ENCODE assay signal across 13 cellular contexts in genomic region chr13:43041368-43041921, GRCh38. TPM values are rescaled to one million over a fixed set of nuclear protein-coding genes. Genes with fewer than 3 reads are reported as not detected.
DNase-seq lines count a peak whose midpoint lies in the region; ATAC-seq, FAIRE-seq and TF ChIP-seq lines count a peak whose summit lies in the region.
"Had no signal": no experiment of that assay in that cellular context is flagged by ENCODE, and none has a peak within 500 bp of the region (broad histone marks: within the 10 kb centered on the region; RNA-seq: fewer than 3 reads in every experiment).

No MANE protein-coding gene starts in this region.

- H3K27ac Mint-ChIP-seq in CD8-positive, alpha-beta memory T cell, result peak overlapping the region in 5 of 8 donors; percentile 15 to 70 (median 43)
- H3K27ac Mint-ChIP-seq: brain had no signal

- H3K27ac ChIP-seq in CD8-positive, alpha-beta memory T cell (ENCODE audit: low read depth, low read length), result no peak overlapping the region
- H3K27ac ChIP-seq in ascending aorta (no peak overlapping the region), PC-3 (ENCODE audit: low read length) (no peak overlapping the region)
- H3K27ac ChIP-seq: epithelial cell of prostate had no signal

- H3K4me1 ChIP-seq in CD8-positive, alpha-beta memory T cell (ENCODE audit: insufficient read depth, low read length), result peaks cover 25% of the 10 kb centered on the region
- H3K4me1 ChIP-seq in ascending aorta, result peaks cover 0 to 8% of the 10 kb centered on the region in 2 donors
- peaks cover 13% of the 10 kb centered on the region for H3K4me1 ChIP-seq in PC-3 (ENCODE audit: insufficient read depth, low read length)

- no peaks in the 10 kb centered on the region for H3K27me3 Mint-ChIP-seq in CD8-positive, alpha-beta memory T cell
- H3K27me3 Mint-ChIP-seq: brain; natural killer cell treated with Interleukin-12 subunit alpha and Interleukin-12 subunit beta and Interleukin-15 and Interleukin-18, amount 100 ng/mL, for 72 hours had no signal

- no peaks in the 10 kb centered on the region for H3K9me3 Mint-ChIP-seq in CD8-positive, alpha-beta memory T cell
- H3K9me3 Mint-ChIP-seq: brain had no signal

- no peaks in the 10 kb centered on the region for H3F3A ChIP-seq in PC-3 (ENCODE audit: low read length, unreplicated experiment)

- CTCF ChIA-PET in CD8-positive, alpha-beta memory T cell (lab: Charles Lee), result no interaction called here
- CTCF ChIA-PET in PC-3 (lab: Charles Lee), result no interaction called here

- no peak overlapping the region for H3K4me2 ChIP-seq in PC-3 (ENCODE audit: low read length)

- TF ChIP-seq CTCF in choroid plexus epithelial cell (conservative IDR thresholded peaks at IDR 0.05; ENCODE audit: low read depth, low read length) (no peak), ascending aorta (IDR thresholded peaks at IDR 0.05) (no peak), PC-3 (conservative IDR thresholded peaks at IDR 0.05; ENCODE audit: low read depth, low read length) (no peak)

- no peak overlapping the region for H3K9ac ChIP-seq in PC-3 (ENCODE audit: low read length)

- H3K36me3 Mint-ChIP-seq in CD8-positive, alpha-beta memory T cell, result peaks cover 4 to 17% (median 10%) of the 10 kb centered on the region in 3 donors
- H3K36me3 Mint-ChIP-seq: brain; natural killer cell treated with Interleukin-12 subunit alpha and Interleukin-12 subunit beta and Interleukin-15 and Interleukin-18, amount 100 ng/mL, for 72 hours had no signal

- no peaks in the 10 kb centered on the region for H4K20me1 ChIP-seq in PC-3 (ENCODE audit: low read length)

- no peaks in the 10 kb centered on the region for H3K27me3 ChIP-seq in CD8-positive, alpha-beta memory T cell (ENCODE audit: insufficient read depth, low read length, poor library complexity, severe bottlenecking)
- H3K27me3 ChIP-seq in ascending aorta, result no peaks in the 10 kb centered on the region
- H3K27me3 ChIP-seq in PC-3 (ENCODE audit: low read length), result no peaks in the 10 kb centered on the region

- DNase-seq in CD8-positive, alpha-beta memory T cell, result no peak
- DNase-seq in GM19239 (ENCODE audit: insufficient read length, low spot score), result no peak
- DNase-seq in choroid plexus epithelial cell (ENCODE audit: low read depth), result peak; percentile 41
- no peak for DNase-seq in ascending aorta (ENCODE audit: low spot score in 2 of 2)
- no peak for DNase-seq in PC-3
- no peak for DNase-seq in T1000 (lab: John Stamatoyannopoulos, UW)
- DNase-seq: AML-193 had no signal

- no peak overlapping the region for H2AFZ ChIP-seq in PC-3 (ENCODE audit: low read length)

- H3K4me1 Mint-ChIP-seq in CD8-positive, alpha-beta memory T cell, result peaks cover 30 to 81% (median 77%) of the 10 kb centered on the region in 3 donors

- POLR2A ChIA-PET in CD8-positive, alpha-beta memory T cell (lab: Charles Lee), result no interaction called here
- POLR2A ChIA-PET in PC-3 (lab: Charles Lee; ENCODE audit: unreplicated experiment), result no interaction called here

- ATAC-seq in HG02870 (IDR thresholded peaks at IDR 0.05; ENCODE audit: unreplicated experiment) (peak; percentile 67), PC-3 (no peak), GM19455 (IDR thresholded peaks at IDR 0.05; ENCODE audit: unreplicated experiment) (no peak)

- H3K9me2 ChIP-seq in PC-3 (replicated peaks; ENCODE audit: low read length), result no peaks in the 10 kb centered on the region

- H3K79me2 ChIP-seq in PC-3 (ENCODE audit: low read length), result no peaks in the 10 kb centered on the region

- intact Hi-C loops in ascending aorta (cut with DNase I), result no loop called here
- intact Hi-C loops in PC-3 (cut with micrococcal nuclease), result no loop called here

- H3K4me3 Mint-ChIP-seq in CD8-positive, alpha-beta memory T cell, result no peak overlapping the region
- H3K4me3 Mint-ChIP-seq: brain had no signal

- no peak overlapping the region for H3K4me3 ChIP-seq in CD8-positive, alpha-beta memory T cell (ENCODE audit: low read length)
- H3K4me3 ChIP-seq in choroid plexus epithelial cell (ENCODE audit: low read depth, low read length) (no peak overlapping the region), ascending aorta (no peak overlapping the region), PC-3 (ENCODE audit: low read length) (no peak overlapping the region)

- H3K36me3 ChIP-seq in CD8-positive, alpha-beta memory T cell (ENCODE audit: insufficient read depth, low read length), result no peaks in the 10 kb centered on the region
- no peaks in the 10 kb centered on the region for H3K36me3 ChIP-seq in ascending aorta
- H3K36me3 ChIP-seq in PC-3 (ENCODE audit: low read depth, low read length), result no peaks in the 10 kb centered on the region

- peak; percentile 66 for FAIRE-seq in GM19239 (lab: Jason Lieb, UNC)

- H3K9me3 ChIP-seq in CD8-positive, alpha-beta memory T cell (ENCODE audit: low read length), result no peaks in the 10 kb centered on the region
- no peaks in the 10 kb centered on the region for H3K9me3 ChIP-seq in ascending aorta
- no peaks in the 10 kb centered on the region for H3K9me3 ChIP-seq in PC-3 (ENCODE audit: low read length)

- no TSS peak for BruUV-seq in PC-3 (replicated peaks; lab: Mats Ljungman, UMichigan)

RNA-seq across cellular contexts. Expression of gene DNAJC15, which starts 18.1 kb away (rescaled TPM):
- 10 to 100 TPM; 13.2 to 13.6 TPM for total RNA-seq in CD8-positive, alpha-beta memory T cell
- 13.7 TPM for polyA plus RNA-seq in CD8-positive, alpha-beta memory T cell
- total RNA-seq in ascending aorta (2.3 TPM), PC-3 (2014; rRNA removed) (1.9 and 12.5 TPM in 2 replicates)

RNA-seq across cellular contexts. Expression of gene EPSTI1, which starts 49.4 kb away (rescaled TPM):
- 1 to 10 TPM; 4.5 to 4.9 TPM for total RNA-seq in CD8-positive, alpha-beta memory T cell
- 17.3 TPM for polyA plus RNA-seq in CD8-positive, alpha-beta memory T cell
- total RNA-seq in ascending aorta (3.2 TPM), PC-3 (2014; rRNA removed) (1.3 and 1.9 TPM in 2 replicates)
- total RNA-seq: SK-MEL-5 had no signal
